1 cellular context compared by ENCODE assay signal in the genomic region with DNA sequence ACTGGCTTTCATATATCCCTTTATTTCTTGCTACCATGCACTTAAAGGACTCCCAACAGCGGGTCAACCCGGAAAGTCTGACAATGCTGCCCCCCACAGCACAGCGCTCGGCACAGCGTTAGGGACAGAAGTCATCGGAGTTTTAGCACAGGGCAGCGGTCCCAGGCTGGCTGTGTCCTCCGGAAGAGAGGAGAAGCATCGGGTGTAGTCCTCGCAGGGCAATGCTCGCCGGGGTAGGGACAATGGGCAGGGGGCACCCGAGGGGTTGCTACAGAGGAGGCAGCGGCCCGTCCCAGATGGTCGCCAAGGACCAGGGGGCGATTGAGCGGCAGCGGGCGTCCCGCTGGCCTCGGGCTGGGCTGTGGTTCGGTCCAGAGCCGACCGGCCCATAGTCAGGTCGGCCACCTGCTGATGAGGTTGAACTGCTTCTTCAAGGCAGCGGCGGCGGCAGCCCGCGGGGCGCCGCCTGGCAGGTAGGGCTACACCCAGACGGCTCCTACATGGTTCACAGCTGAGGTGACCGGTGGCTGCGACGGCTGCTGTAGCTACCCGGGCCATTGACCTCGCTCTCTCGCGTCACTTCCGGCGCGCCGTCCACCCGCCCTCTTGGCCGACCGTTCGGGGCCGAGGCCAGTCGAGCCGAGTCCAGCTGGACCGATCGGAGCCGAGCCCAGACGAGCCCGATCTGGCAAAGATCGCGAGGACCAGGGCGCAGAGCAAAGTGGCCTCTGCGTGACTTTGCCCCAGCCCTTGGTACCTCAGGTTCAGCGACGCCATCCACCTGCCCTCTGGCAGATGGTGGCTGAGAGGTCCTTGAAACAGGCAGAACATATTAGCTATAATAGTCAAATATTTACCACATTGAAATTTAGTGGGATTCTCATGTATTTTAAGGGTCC.
A peak's percentile ranks its signal among the peaks of the same experiment; 100 is the strongest.
TF ChIP-seq lines count a peak whose summit lies in the region.

No MANE protein-coding gene starts in this region.

TF ChIP-seq in GM12878, 131 proteins besides CTCF, POLR2A, EP300 and RAD21 (continued from another document and continues in another):
- TF ChIP-seq JUNB (IDR thresholded peaks at IDR 0.05) (no peak), SUZ12 (IDR thresholded peaks at IDR 0.05; ENCODE audit: unreplicated experiment) (no peak), ATF2 (IDR thresholded peaks at IDR 0.05; ENCODE audit: low read length) (no peak), YBX1 (IDR thresholded peaks at IDR 0.05) (no peak), SRF (IDR thresholded peaks at IDR 0.05; ENCODE audit: low read depth in 2 of 2, low read length in 2 of 2) (peak in 1 of 2 experiments; percentile 83; a peak in 1 of 4 replicates), CUX1 (IDR thresholded peaks at IDR 0.05; ENCODE audit: insufficient replicate concordance, low read depth, low read length) (no peak), BACH1 (IDR thresholded peaks at IDR 0.05; ENCODE audit: borderline replicate concordance) (no peak; the same call in 1 of the 2 replicates), NKRF (conservative IDR thresholded peaks at IDR 0.05) (no peak; the same call in 1 of the 2 replicates), ZNF274 (IDR thresholded peaks at IDR 0.05; ENCODE audit: insufficient read depth, insufficient read length) (no peak), BCL3 (IDR thresholded peaks at IDR 0.05; ENCODE audit: borderline replicate concordance, insufficient read depth, low read depth, low read length, poor library complexity, severe bottlenecking) (no peak), CBX5 (IDR thresholded peaks at IDR 0.05; ENCODE audit: low read depth) (no peak), PML (IDR thresholded peaks at IDR 0.05; ENCODE audit: low read length) (peak; percentile 43; the same call in 1 of the 2 replicates), BHLHE40 (IDR thresholded peaks at IDR 0.05; ENCODE audit: borderline replicate concordance in 1 of 2, low read depth in 2 of 2, low read length in 1 of 2) (0 out of 4 replicates have a peak, but pooled peaks of 1 of the 2 experiments have one; percentile 4), MEF2A (IDR thresholded peaks at IDR 0.05; ENCODE audit: insufficient read depth, low read depth, low read length) (no peak), TARDBP (IDR thresholded peaks at IDR 0.05; ENCODE audit: borderline replicate concordance) (no peak), MYC (IDR thresholded peaks at IDR 0.05; ENCODE audit: insufficient read depth, insufficient read length, insufficient replicate concordance, low read length, severe bottlenecking) (no peak), ESRRA (IDR thresholded peaks at IDR 0.05; ENCODE audit: low read length) (no peak), ZNF24 (IDR thresholded peaks at IDR 0.05) (no peak), SMAD1 (IDR thresholded peaks at IDR 0.05; ENCODE audit: low read depth, partially characterized antibody) (no peak), PAX8 (IDR thresholded peaks at IDR 0.05) (no peak), IKZF2 (IDR thresholded peaks at IDR 0.05) (no peak), CHD4 (IDR thresholded peaks at IDR 0.05) (no peak), RELB (IDR thresholded peaks at IDR 0.05; ENCODE audit: low read depth) (peak; percentile 79), BRCA1 (IDR thresholded peaks at IDR 0.05; ENCODE audit: low read depth, low read length) (peak; percentile 51; the same call in 1 of the 2 replicates)
- TF ChIP-seq, protein P1, sequence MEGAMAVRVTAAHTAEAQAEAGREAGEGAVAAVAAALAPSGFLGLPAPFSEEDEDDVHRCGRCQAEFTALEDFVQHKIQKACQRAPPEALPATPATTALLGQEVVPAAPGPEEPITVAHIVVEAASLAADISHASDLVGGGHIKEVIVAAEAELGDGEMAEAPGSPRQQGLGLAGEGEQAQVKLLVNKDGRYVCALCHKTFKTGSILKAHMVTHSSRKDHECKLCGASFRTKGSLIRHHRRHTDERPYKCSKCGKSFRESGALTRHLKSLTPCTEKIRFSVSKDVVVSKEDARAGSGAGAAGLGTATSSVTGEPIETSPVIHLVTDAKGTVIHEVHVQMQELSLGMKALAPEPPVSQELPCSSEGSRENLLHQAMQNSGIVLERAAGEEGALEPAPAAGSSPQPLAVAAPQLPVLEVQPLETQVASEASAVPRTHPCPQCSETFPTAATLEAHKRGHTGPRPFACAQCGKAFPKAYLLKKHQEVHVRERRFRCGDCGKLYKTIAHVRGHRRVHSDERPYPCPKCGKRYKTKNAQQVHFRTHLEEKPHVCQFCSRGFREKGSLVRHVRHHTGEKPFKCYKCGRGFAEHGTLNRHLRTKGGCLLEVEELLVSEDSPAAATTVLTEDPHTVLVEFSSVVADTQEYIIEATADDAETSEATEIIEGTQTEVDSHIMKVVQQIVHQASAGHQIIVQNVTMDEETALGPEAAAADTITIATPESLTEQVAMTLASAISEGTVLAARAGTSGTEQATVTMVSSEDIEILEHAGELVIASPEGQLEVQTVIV (IDR thresholded peaks at IDR 0.05; ENCODE audit: borderline replicate concordance, partially characterized antibody): no peak
- TF ChIP-seq, protein P2, sequence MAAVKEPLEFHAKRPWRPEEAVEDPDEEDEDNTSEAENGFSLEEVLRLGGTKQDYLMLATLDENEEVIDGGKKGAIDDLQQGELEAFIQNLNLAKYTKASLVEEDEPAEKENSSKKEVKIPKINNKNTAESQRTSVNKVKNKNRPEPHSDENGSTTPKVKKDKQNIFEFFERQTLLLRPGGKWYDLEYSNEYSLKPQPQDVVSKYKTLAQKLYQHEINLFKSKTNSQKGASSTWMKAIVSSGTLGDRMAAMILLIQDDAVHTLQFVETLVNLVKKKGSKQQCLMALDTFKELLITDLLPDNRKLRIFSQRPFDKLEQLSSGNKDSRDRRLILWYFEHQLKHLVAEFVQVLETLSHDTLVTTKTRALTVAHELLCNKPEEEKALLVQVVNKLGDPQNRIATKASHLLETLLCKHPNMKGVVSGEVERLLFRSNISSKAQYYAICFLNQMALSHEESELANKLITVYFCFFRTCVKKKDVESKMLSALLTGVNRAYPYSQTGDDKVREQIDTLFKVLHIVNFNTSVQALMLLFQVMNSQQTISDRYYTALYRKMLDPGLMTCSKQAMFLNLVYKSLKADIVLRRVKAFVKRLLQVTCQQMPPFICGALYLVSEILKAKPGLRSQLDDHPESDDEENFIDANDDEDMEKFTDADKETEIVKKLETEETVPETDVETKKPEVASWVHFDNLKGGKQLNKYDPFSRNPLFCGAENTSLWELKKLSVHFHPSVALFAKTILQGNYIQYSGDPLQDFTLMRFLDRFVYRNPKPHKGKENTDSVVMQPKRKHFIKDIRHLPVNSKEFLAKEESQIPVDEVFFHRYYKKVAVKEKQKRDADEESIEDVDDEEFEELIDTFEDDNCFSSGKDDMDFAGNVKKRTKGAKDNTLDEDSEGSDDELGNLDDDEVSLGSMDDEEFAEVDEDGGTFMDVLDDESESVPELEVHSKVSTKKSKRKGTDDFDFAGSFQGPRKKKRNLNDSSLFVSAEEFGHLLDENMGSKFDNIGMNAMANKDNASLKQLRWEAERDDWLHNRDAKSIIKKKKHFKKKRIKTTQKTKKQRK (IDR thresholded peaks at IDR 0.05; ENCODE audit: low read depth, low read length): no peak
- TF ChIP-seq, protein P3, sequence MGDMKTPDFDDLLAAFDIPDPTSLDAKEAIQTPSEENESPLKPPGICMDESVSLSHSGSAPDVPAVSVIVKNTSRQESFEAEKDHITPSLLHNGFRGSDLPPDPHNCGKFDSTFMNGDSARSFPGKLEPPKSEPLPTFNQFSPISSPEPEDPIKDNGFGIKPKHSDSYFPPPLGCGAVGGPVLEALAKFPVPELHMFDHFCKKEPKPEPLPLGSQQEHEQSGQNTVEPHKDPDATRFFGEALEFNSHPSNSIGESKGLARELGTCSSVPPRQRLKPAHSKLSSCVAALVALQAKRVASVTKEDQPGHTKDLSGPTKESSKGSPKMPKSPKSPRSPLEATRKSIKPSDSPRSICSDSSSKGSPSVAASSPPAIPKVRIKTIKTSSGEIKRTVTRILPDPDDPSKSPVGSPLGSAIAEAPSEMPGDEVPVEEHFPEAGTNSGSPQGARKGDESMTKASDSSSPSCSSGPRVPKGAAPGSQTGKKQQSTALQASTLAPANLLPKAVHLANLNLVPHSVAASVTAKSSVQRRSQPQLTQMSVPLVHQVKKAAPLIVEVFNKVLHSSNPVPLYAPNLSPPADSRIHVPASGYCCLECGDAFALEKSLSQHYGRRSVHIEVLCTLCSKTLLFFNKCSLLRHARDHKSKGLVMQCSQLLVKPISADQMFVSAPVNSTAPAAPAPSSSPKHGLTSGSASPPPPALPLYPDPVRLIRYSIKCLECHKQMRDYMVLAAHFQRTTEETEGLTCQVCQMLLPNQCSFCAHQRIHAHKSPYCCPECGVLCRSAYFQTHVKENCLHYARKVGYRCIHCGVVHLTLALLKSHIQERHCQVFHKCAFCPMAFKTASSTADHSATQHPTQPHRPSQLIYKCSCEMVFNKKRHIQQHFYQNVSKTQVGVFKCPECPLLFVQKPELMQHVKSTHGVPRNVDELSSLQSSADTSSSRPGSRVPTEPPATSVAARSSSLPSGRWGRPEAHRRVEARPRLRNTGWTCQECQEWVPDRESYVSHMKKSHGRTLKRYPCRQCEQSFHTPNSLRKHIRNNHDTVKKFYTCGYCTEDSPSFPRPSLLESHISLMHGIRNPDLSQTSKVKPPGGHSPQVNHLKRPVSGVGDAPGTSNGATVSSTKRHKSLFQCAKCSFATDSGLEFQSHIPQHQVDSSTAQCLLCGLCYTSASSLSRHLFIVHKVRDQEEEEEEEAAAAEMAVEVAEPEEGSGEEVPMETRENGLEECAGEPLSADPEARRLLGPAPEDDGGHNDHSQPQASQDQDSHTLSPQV (IDR thresholded peaks at IDR 0.05): no peak
